In genomic region chr12:34386016-34386415, GRCh38 we compare ENCODE assay signal across 36 cellular contexts.
A peak's percentile ranks its signal among the peaks of the same experiment; 100 is the strongest.
DNase-seq lines count a peak whose midpoint lies in the region; ATAC-seq, FAIRE-seq and TF ChIP-seq lines count a peak whose summit lies in the region.
"Had no signal": no experiment of that assay in that cellular context is flagged by ENCODE, and none has a peak within 500 bp of the region (broad histone marks: within the 10 kb centered on the region; RNA-seq: fewer than 3 reads in every experiment).

No MANE protein-coding gene starts in this region.

- no peak overlapping the region for H2AK5ac ChIP-seq in neuronal stem cell (ENCODE audit: low read depth, low read length)
- no peak overlapping the region for H2AK5ac ChIP-seq in trophoblast cell (ENCODE audit: low read length)

- TF ChIP-seq EP300 in K562 (IDR thresholded peaks at IDR 0.05; ENCODE audit: low read length): no peak

- no peak overlapping the region for H3K18ac ChIP-seq in neuronal stem cell (ENCODE audit: low read length)
- no peak overlapping the region for H3K18ac ChIP-seq in trophoblast cell (ENCODE audit: low read length)

- H3K4ac ChIP-seq in neuronal stem cell (ENCODE audit: low read length) (no peak overlapping the region), trophoblast cell (ENCODE audit: low read depth, low read length) (no peak overlapping the region)

- no peak for TF ChIP-seq POLR2A in K562 (conservative IDR thresholded peaks at IDR 0.05)

- H3K4me3 ChIP-seq in K562 (no peak overlapping the region), neuronal stem cell (ENCODE audit: low read length in 2 of 2) (no peak overlapping the region), osteoblast (ENCODE audit: insufficient read depth, low read length) (no peak overlapping the region), trophoblast cell (ENCODE audit: low read depth, low read length) (peak overlapping the region; percentile 12)
- H3K4me3 ChIP-seq: A549; BLaER1; BLaER1 treated with 17β-estradiol and CSF1 and Interleukin-3, amounts not matched to agents 10 nM and 100 nM had no signal

- CTCF ChIA-PET in K562 (lab: Yijun Ruan, JAX; ENCODE audit: low intra/inter-chr PET ratio): no interaction called here

- H3K36me3 Mint-ChIP-seq in natural killer cell: no peaks in the 10 kb centered on the region
- H3K36me3 Mint-ChIP-seq: CD14-positive monocyte; CD4-positive, alpha-beta memory T cell; CD4-positive, CD25-positive, alpha-beta regulatory T cell; CD8-positive, alpha-beta memory T cell; CD8-positive, alpha-beta T cell had no signal

- H3K27me3 Mint-ChIP-seq in natural killer cell (ENCODE audit: low read depth in 2 of 2): no peaks in the 10 kb centered on the region
- H3K27me3 Mint-ChIP-seq: B cell; CD4-positive, alpha-beta memory T cell; CD4-positive, alpha-beta T cell; CD4-positive, CD25-positive, alpha-beta regulatory T cell had no signal

- FAIRE-seq in K562 (lab: Jason Lieb, UNC): no peak
- FAIRE-seq: A204.1, A549, D721Med had no signal

- H4K12ac ChIP-seq in trophoblast cell (ENCODE audit: low read depth, low read length): no peak overlapping the region

- no peak overlapping the region for H2BK15ac ChIP-seq in neuronal stem cell (ENCODE audit: low read length)

- POLR2A ChIA-PET in K562 (lab: Yijun Ruan, JAX): no interaction called here

- H3K4me1 ChIP-seq in K562 (replicated peaks in 1 of 2; ENCODE audit: control insufficient read depth in 2 of 2, insufficient read depth in 2 of 2, low read length in 2 of 2) (no peaks in the 10 kb centered on the region; a peak in 2 of 5 replicates), neuronal stem cell (ENCODE audit: control insufficient read depth in 2 of 2, insufficient read depth in 1 of 2, low read depth in 1 of 2, low read length in 2 of 2) (no peaks in the 10 kb centered on the region), osteoblast (ENCODE audit: insufficient read depth, low read length) (no peaks in the 10 kb centered on the region), trophoblast cell (ENCODE audit: control insufficient read depth in 1 of 2, insufficient read depth in 2 of 2, low read length in 2 of 2) (no peaks in the 10 kb centered on the region)
- H3K4me1 ChIP-seq: A549, BE2C, Caco-2 had no signal

- H3K79me2 ChIP-seq in K562 (ENCODE audit: control insufficient read depth, insufficient read depth, low read length) (no peaks in the 10 kb centered on the region), osteoblast (ENCODE audit: insufficient read depth, low read length) (no peaks in the 10 kb centered on the region), trophoblast cell (ENCODE audit: control insufficient read depth, insufficient read depth, low read length, poor library complexity) (no peaks in the 10 kb centered on the region)

- H3K9me1 ChIP-seq in K562 (ENCODE audit: control insufficient read depth, insufficient read depth, low read length): no peaks in the 10 kb centered on the region

- peaks cover 3 to 75% of the 10 kb centered on the region in 2 experiments; a peak in 2 of 5 replicates for H3K27me3 ChIP-seq in K562 (ENCODE audit: control insufficient read depth in 2 of 2, insufficient read depth in 2 of 2, low read length in 2 of 2)
- H3K27me3 ChIP-seq in neuronal stem cell (ENCODE audit: control insufficient read depth in 3 of 3, insufficient read depth in 3 of 3, low read depth in 1 of 3, low read length in 3 of 3): no peaks in the 10 kb centered on the region
- no peaks in the 10 kb centered on the region for H3K27me3 ChIP-seq in osteoblast (ENCODE audit: insufficient read depth, low read length)
- no peaks in the 10 kb centered on the region for H3K27me3 ChIP-seq in trophoblast cell (ENCODE audit: insufficient read depth, low read length)
- H3K27me3 ChIP-seq: BE2C; BLaER1; BLaER1 treated with 17β-estradiol and CSF1 and Interleukin-3, amounts not matched to agents 10 nM and 100 nM had no signal

- in situ Hi-C loops in K562 (cut with MboI): no loop called here

- intact Hi-C loops in K562 (cut with micrococcal nuclease) (no loop called here), natural killer cell (cut with micrococcal nuclease) (no loop called here)

- H2AFZ ChIP-seq in K562 (ENCODE audit: low read depth, low read length) (no peak overlapping the region), neuronal stem cell (ENCODE audit: low read length) (peak overlapping the region; percentile 22), osteoblast (ENCODE audit: low read length) (no peak overlapping the region), trophoblast cell (ENCODE audit: insufficient read depth, low read length, poor library complexity) (no peak overlapping the region)

- H3K79me1 ChIP-seq in neuronal stem cell (ENCODE audit: low read depth, low read length): peaks cover 4% of the 10 kb centered on the region
- no peaks in the 10 kb centered on the region for H3K79me1 ChIP-seq in trophoblast cell (ENCODE audit: low read length)

- H2BK120ac ChIP-seq in neuronal stem cell (ENCODE audit: low read depth, low read length) (no peak overlapping the region), trophoblast cell (ENCODE audit: insufficient read depth, low read length, poor library complexity) (no peak overlapping the region)

- H3K27ac ChIP-seq in K562 (ENCODE audit: extremely low read depth, low read depth, low read length): no peak overlapping the region
- no peak overlapping the region for H3K27ac ChIP-seq in neuronal stem cell (replicated peaks; ENCODE audit: low read length)
- no peak overlapping the region for H3K27ac ChIP-seq in osteoblast (ENCODE audit: low read depth, low read length)
- H3K27ac ChIP-seq in trophoblast cell (ENCODE audit: low read depth, low read length): no peak overlapping the region
- H3K27ac ChIP-seq: 22Rv1; A549; BLaER1; BLaER1 treated with 17β-estradiol and CSF1 and Interleukin-3, amounts not matched to agents 10 nM and 100 nM; C4-2B had no signal

- H3K9ac ChIP-seq in K562 (ENCODE audit: insufficient read depth in 1 of 2, low read depth in 2 of 2, low read length in 2 of 2) (no peak overlapping the region), neuronal stem cell (ENCODE audit: low read depth, low read length, poor library complexity) (no peak overlapping the region), trophoblast cell (ENCODE audit: low read length) (no peak overlapping the region)
- H3K9ac ChIP-seq: BLaER1; BLaER1 treated with 17β-estradiol and CSF1 and Interleukin-3, amounts not matched to agents 10 nM and 100 nM had no signal

- H3K4me2 ChIP-seq in K562 (ENCODE audit: insufficient read depth, low read length) (no peak overlapping the region), neuronal stem cell (ENCODE audit: insufficient read depth, low read length, poor library complexity, severe bottlenecking) (no peak overlapping the region), osteoblast (ENCODE audit: insufficient read depth, low read length) (no peak overlapping the region), trophoblast cell (ENCODE audit: low read length) (no peak overlapping the region)
- H3K4me2 ChIP-seq: A549, BLaER1 had no signal

- H4K20me1 ChIP-seq in K562 (replicated peaks; ENCODE audit: control insufficient read depth, insufficient read depth, low read length) (no peaks in the 10 kb centered on the region), osteoblast (ENCODE audit: insufficient read depth, low read length) (no peaks in the 10 kb centered on the region)
- H4K20me1 ChIP-seq: BLaER1; BLaER1 treated with 17β-estradiol and CSF1 and Interleukin-3, amounts not matched to agents 10 nM and 100 nM had no signal

- WGBS in K562 (ENCODE audit: insufficient coverage, low coverage, missing lambda C conversion rate): 4% methylated on average over 9 of the region's 13 CpGs
- WGBS in neuronal stem cell (ENCODE audit: extremely low coverage in 2 of 2, insufficient read length in 2 of 2, insufficient replicate concordance in 1 of 2), 2 donors: no CpG with 5 or more reads among the region's 13 CpGs
- WGBS in trophoblast cell (ENCODE audit: extremely low coverage, insufficient coverage, insufficient read length): no CpG with 5 or more reads among the region's 13 CpGs

- no peak overlapping the region for H3K4me3 Mint-ChIP-seq in natural killer cell
- H3K4me3 Mint-ChIP-seq: B cell; CD14-positive monocyte; CD4-positive, alpha-beta memory T cell; CD4-positive, alpha-beta T cell; CD4-positive, CD25-positive, alpha-beta regulatory T cell; CD8-positive, alpha-beta memory T cell; CD8-positive, alpha-beta T cell had no signal

- H2BK5ac ChIP-seq in neuronal stem cell (ENCODE audit: low read length): no peak overlapping the region
- no peak overlapping the region for H2BK5ac ChIP-seq in trophoblast cell (ENCODE audit: low read depth, low read length, poor library complexity)

- no TSS peak for BruUV-seq in K562 (replicated peaks; lab: Mats Ljungman, UMichigan)

- H3K9me3 ChIP-seq in K562 (replicated peaks; ENCODE audit: control insufficient read depth, insufficient read depth, low read depth, low read length) (no peaks in the 10 kb centered on the region), neuronal stem cell (replicated peaks in 1 of 2; ENCODE audit: control insufficient read depth in 2 of 2, insufficient read depth in 1 of 2, low read depth in 1 of 2, low read length in 2 of 2) (peaks cover 0 to 91% of the 10 kb centered on the region in 2 donors), osteoblast (ENCODE audit: low read depth, low read length) (no peaks in the 10 kb centered on the region), trophoblast cell (ENCODE audit: insufficient read depth, low read depth, low read length) (peaks cover 100% of the 10 kb centered on the region)
- H3K9me3 ChIP-seq: A549, BE2C had no signal

- H4K91ac ChIP-seq in neuronal stem cell (ENCODE audit: low read depth, low read length, poor library complexity) (no peak overlapping the region), trophoblast cell (ENCODE audit: low read depth, low read length) (no peak overlapping the region)

- H3K14ac ChIP-seq in neuronal stem cell (ENCODE audit: low read length): no peak overlapping the region
- H3K14ac ChIP-seq in trophoblast cell (ENCODE audit: low read length): no peak overlapping the region

- peaks cover 0 to 17% of the 10 kb centered on the region in 2 donors for H3K9me3 Mint-ChIP-seq in natural killer cell
- H3K9me3 Mint-ChIP-seq: CD4-positive, alpha-beta T cell; CD8-positive, alpha-beta T cell had no signal

- H2BK12ac ChIP-seq in neuronal stem cell (ENCODE audit: low read length) (no peak overlapping the region), trophoblast cell (ENCODE audit: low read length) (no peak overlapping the region)

- H4K8ac ChIP-seq in neuronal stem cell (ENCODE audit: low read depth, low read length): no peak overlapping the region
- no peak overlapping the region for H4K8ac ChIP-seq in trophoblast cell (ENCODE audit: low read depth, low read length)

- no peak for TF ChIP-seq RAD21 in K562 (CRISPR knock-in tag; conservative IDR thresholded peaks at IDR 0.05 in 1 of 2, IDR thresholded peaks at IDR 0.05 in 1 of 2)

- H3K27ac Mint-ChIP-seq in natural killer cell: no peak overlapping the region
- H3K27ac Mint-ChIP-seq: B cell; CD14-positive monocyte; CD4-positive, alpha-beta T cell; CD4-positive, CD25-positive, alpha-beta regulatory T cell; CD8-positive, alpha-beta memory T cell; CD8-positive, alpha-beta T cell had no signal

- TF ChIP-seq CTCF in K562 (IDR thresholded peaks at IDR 0.05 in 2 of 3, conservative IDR thresholded peaks at IDR 0.05 in 1 of 3; ENCODE audit: insufficient read depth in 2 of 3, low read depth in 1 of 3, low read length in 3 of 3): no peak
- no peak for TF ChIP-seq CTCF in osteoblast (IDR thresholded peaks at IDR 0.05; ENCODE audit: extremely low read depth, low read depth, low read length)
- TF ChIP-seq CTCF in natural killer cell (IDR thresholded peaks at IDR 0.05): no peak

- H3K23ac ChIP-seq in neuronal stem cell (ENCODE audit: low read depth, low read length, poor library complexity) (no peak overlapping the region), trophoblast cell (ENCODE audit: low read length) (no peak overlapping the region)

- peak; percentile 7; the same call in 1 of the 3 replicates for ATAC-seq in K562
- ATAC-seq in natural killer cell: no peak
- ATAC-seq: A549; CD8-positive, alpha-beta T cell had no signal

- no peaks in the 10 kb centered on the region for H3K36me3 ChIP-seq in K562 (ENCODE audit: control insufficient read depth, insufficient read depth, low read length)
- no peaks in the 10 kb centered on the region for H3K36me3 ChIP-seq in neuronal stem cell (replicated peaks in 1 of 2; ENCODE audit: control insufficient read depth in 2 of 2, insufficient read depth in 2 of 2, low read length in 2 of 2)
- no peaks in the 10 kb centered on the region for H3K36me3 ChIP-seq in osteoblast (ENCODE audit: insufficient read depth, low read length)
- no peaks in the 10 kb centered on the region for H3K36me3 ChIP-seq in trophoblast cell (ENCODE audit: control insufficient read depth in 1 of 2, insufficient read depth in 2 of 2, low read length in 2 of 2)
- H3K36me3 ChIP-seq: BE2C; BLaER1; BLaER1 treated with 17β-estradiol and CSF1 and Interleukin-3, amounts not matched to agents 10 nM and 100 nM had no signal

- DNase-seq in K562 (ENCODE audit: extremely low read depth in 1 of 4, low spot score in 3 of 4) (no peak), neuronal stem cell (ENCODE audit: low spot score) (no peak), osteoblast (ENCODE audit: insufficient read length, low spot score, missing footprints) (peak; percentile 19), trophoblast cell (no peak), NCI-H2029 (lab: John Stamatoyannopoulos, UW) (no peak), C1 segment of cervical spinal cord (lab: John Stamatoyannopoulos, UW) (no peak), natural killer cell (no peak), NCI-H446 treated with DMSO at 0.1 percent for 48 hours (lab: John Stamatoyannopoulos, UW) (no peak)
- DNase-seq: 8988T; ACHN; AML-193; BE2C; Caco-2; Calu3; CD4-positive, alpha-beta T cell; CD4-positive, CD25-positive, alpha-beta regulatory T cell; CD8-positive, alpha-beta memory T cell; CD8-positive, alpha-beta T cell; COR-L47; DMS 273 treated with DMSO at 0.1 percent for 48 hours; DMS153; DMS53; DMS79; DMS79 treated with DMSO at 0.1 percent for 48 hours; DND-41; EL had no signal

- H3K4me1 Mint-ChIP-seq in natural killer cell: no peaks in the 10 kb centered on the region
- H3K4me1 Mint-ChIP-seq: B cell; CD14-positive monocyte; CD4-positive, alpha-beta memory T cell; CD4-positive, CD25-positive, alpha-beta regulatory T cell; CD8-positive, alpha-beta memory T cell had no signal
